Comparison of ENCODE assay signal across 8 cellular contexts in the genomic region with DNA sequence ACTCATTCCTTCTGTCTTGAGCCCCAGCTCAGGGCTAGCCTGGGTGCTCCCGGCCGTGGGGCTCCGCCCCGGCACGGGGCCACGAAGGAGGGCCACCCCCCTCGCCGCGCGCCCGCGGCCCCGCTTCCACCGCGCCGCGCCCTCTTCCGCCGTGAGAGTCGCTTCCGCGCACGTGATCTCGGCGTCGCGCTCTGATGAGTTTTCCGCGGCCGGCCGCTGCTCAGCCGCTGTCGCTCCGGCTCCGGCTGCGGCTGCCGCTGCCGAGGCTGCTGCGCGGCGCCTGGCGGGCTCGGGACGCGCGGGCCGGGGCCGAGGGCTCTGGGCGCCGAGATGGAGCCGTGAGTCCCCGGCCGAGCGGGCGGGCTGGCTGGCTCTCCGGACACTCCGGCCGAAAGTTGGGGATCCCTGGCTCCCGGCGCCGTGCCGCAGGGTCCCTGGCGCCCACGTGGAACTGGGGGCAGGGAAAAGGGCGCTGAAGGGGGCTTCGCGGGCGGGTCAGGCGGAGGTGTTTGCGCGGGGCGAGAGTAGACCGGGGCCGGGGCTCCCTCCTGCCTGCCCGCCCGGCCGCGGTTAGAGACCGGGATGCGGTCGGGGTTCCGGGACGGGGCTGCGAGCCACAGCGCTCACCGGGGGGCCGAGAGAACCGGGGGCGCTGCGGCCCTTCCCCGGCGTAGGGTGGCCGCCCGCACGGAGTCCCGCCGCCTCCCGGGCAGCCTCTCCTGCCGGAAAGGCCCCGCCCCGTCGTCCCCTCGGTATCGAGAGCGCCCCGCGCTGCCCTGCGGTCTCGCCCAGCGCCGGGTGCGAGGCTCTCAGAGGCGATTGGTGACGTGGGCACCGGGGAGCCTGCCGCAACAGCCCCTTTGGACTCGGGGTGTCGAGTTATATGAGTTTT. TPM values are rescaled to one million over a fixed set of nuclear protein-coding genes. Genes with fewer than 3 reads are reported as not detected.
DNase-seq lines count a peak whose midpoint lies in the region; ATAC-seq and TF ChIP-seq lines count a peak whose summit lies in the region.

A gene with protein sequence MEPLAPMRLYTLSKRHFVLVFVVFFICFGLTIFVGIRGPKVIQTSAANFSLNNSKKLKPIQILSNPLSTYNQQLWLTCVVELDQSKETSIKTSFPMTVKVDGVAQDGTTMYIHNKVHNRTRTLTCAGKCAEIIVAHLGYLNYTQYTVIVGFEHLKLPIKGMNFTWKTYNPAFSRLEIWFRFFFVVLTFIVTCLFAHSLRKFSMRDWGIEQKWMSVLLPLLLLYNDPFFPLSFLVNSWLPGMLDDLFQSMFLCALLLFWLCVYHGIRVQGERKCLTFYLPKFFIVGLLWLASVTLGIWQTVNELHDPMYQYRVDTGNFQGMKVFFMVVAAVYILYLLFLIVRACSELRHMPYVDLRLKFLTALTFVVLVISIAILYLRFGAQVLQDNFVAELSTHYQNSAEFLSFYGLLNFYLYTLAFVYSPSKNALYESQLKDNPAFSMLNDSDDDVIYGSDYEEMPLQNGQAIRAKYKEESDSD (plus strand): TSS at position 197 of the 892 bp plus-strand sequence. CDS start 134 bp downstream, at position 331.

- H3K27ac ChIP-seq in AG04450 (ENCODE audit: low read depth, low read length) (peak within 1 kb of the TSS; percentile 73), layer of hippocampus (ENCODE audit: low read depth, low read length) (peak within 1 kb of the TSS; percentile 64)

- H3K4me1 Mint-ChIP-seq in activated CD4-positive, alpha-beta T cell treated with anti-CD3 and anti-CD28 coated beads for 36 hours, result peaks cover 35% of the 10 kb centered on the region

- peaks cover 2% of the 10 kb centered on the region for H3K36me3 Mint-ChIP-seq in activated CD4-positive, alpha-beta T cell treated with anti-CD3 and anti-CD28 coated beads for 36 hours (ENCODE audit: low read depth)

- peak within 1 kb of the TSS; percentile 96 for H3K4me3 Mint-ChIP-seq in activated CD4-positive, alpha-beta T cell treated with anti-CD3 and anti-CD28 coated beads for 36 hours

- H3K9me3 ChIP-seq in AG04450 (ENCODE audit: control insufficient read depth, insufficient read depth, low read length), result no peaks in the 10 kb centered on the region

- DNase-seq in AG04450 (ENCODE audit: low read depth, low spot score), result peak; percentile 38
- peak; percentile 47 to 83 for DNase-seq in NCI-H446 (lab: John Stamatoyannopoulos, UW)
- peak; percentile 93 for DNase-seq in activated CD4-positive, alpha-beta T cell treated with anti-CD3 and anti-CD28 coated beads for 36 hours
- peak; percentile 84 for DNase-seq in choroid plexus epithelial cell (ENCODE audit: low read depth)
- DNase-seq in stimulated activated CD4-positive, alpha-beta T cell treated with anti-CD3 and anti-CD28 coated beads, Interleukin-1b, Interleukin-23, amount 100 ng/mL, for 4 hours (ENCODE audit: low read depth in 2 of 2), result peak; percentile 79 to 86

- H3K4me3 ChIP-seq in AG04450 (ENCODE audit: low read depth, low read length), result peak within 1 kb of the TSS; percentile 80
- H3K4me3 ChIP-seq in choroid plexus epithelial cell (ENCODE audit: low read depth, low read length), result peak within 1 kb of the TSS; percentile 84

- ATAC-seq in GM18867 (IDR thresholded peaks at IDR 0.05; ENCODE audit: unreplicated experiment) (peak; percentile 89), HG03103 (IDR thresholded peaks at IDR 0.05; ENCODE audit: low read depth, unreplicated experiment) (peak; percentile 82)
- peak; percentile 90 for ATAC-seq in activated CD4-positive, alpha-beta T cell treated with anti-CD3 and anti-CD28 coated beads for 36 hours

- no peaks in the 10 kb centered on the region for H3K9me3 Mint-ChIP-seq in activated CD4-positive, alpha-beta T cell treated with anti-CD3 and anti-CD28 coated beads for 36 hours (ENCODE audit: low read depth)

- TF ChIP-seq CTCF in AG04450 (IDR thresholded peaks at IDR 0.05; ENCODE audit: low read depth, low read length), result no peak
- peak; percentile 7 for TF ChIP-seq CTCF in choroid plexus epithelial cell (conservative IDR thresholded peaks at IDR 0.05; ENCODE audit: low read depth, low read length)

- POLR2A ChIA-PET in AG04450 (lab: Yijun Ruan, JAX), result no interaction called here
- POLR2A ChIA-PET in activated CD4-positive, alpha-beta T cell treated with anti-CD3 and anti-CD28 coated beads for 36 hours (lab: Charles Lee), result interaction anchor here (0.7 kb wide), 1 partner anchor 458 kb away, joined by 5 read pairs; no protein-coding TSS in a partner anchor

- CTCF ChIA-PET in AG04450 (lab: Charles Lee), result interaction anchor here (0.6 to 1.0 kb wide), 2 partner anchors 179 to 339 kb away, joined by 3 to 6 read pairs; no protein-coding TSS in a partner anchor
- CTCF ChIA-PET in activated CD4-positive, alpha-beta T cell treated with anti-CD3 and anti-CD28 coated beads for 36 hours (lab: Charles Lee), result interaction anchor here (0.6 to 1.5 kb wide), 3 partner anchors 10 to 413 kb away, joined by 3 to 6 read pairs (median 4); no protein-coding TSS in a partner anchor

- H3K27me3 Mint-ChIP-seq in activated CD4-positive, alpha-beta T cell treated with anti-CD3 and anti-CD28 coated beads for 36 hours, result no peaks in the 10 kb centered on the region

- H3K27me3 ChIP-seq in AG04450 (ENCODE audit: control insufficient read depth, insufficient read depth, low read length), result no peaks in the 10 kb centered on the region
- no peaks in the 10 kb centered on the region for H3K27me3 ChIP-seq in layer of hippocampus (ENCODE audit: control insufficient read depth, insufficient read depth, low read length)

- intact Hi-C loops in activated CD4-positive, alpha-beta T cell treated with anti-CD3 and anti-CD28 coated beads for 36 hours (cut with DNase I, micrococcal nuclease), result loop anchor here in 1 of 2 experiments (1.0 to 5.0 kb wide), 7 partner anchors 17 to 392 kb away; a partner anchor contains a TSS

- peak within 1 kb of the TSS; percentile 92 for H3K27ac Mint-ChIP-seq in activated CD4-positive, alpha-beta T cell treated with anti-CD3 and anti-CD28 coated beads for 36 hours

RNA-seq across cellular contexts. Expression of the gene that starts here (rescaled TPM):
- 33.3 and 44.1 TPM in 2 replicates for polyA plus RNA-seq in AG04450 (2011; rRNA removed)
- polyA minus RNA-seq in AG04450 (2011; rRNA and poly(A)+ RNA removed), result 28.0 and 35.0 TPM in 2 replicates
- total RNA-seq in activated CD4-positive, alpha-beta T cell treated with anti-CD3 and anti-CD28 coated beads for 36 hours, result 1 to 10 TPM; 8.3 to 9.9 TPM

Comparison
In these comparisons a context has a peak if more than half of its experiments do, and no peak if none do; other contexts are left out.
1. Peak in every context shown above with its lines: DNase-seq, ATAC-seq, H3K4me3 ChIP-seq and H3K27ac ChIP-seq.
2. DNase-seq: peak in every context shown above with its lines; median percentile 93 in activated CD4-positive, alpha-beta T cell treated with anti-CD3 and anti-CD28 coated beads for 36 hours; 84 in choroid plexus epithelial cell; 82 in stimulated activated CD4-positive, alpha-beta T cell treated with anti-CD3 and anti-CD28 coated beads, Interleukin-1b, Interleukin-23, amount 100 ng/mL, for 4 hours; 65 in NCI-H446; 38 in AG04450.